Comparison of ENCODE assay signal across 8 cellular contexts in genomic region chr6:137261393-137262154, GRCh38. TPM values are rescaled to one million over a fixed set of nuclear protein-coding genes. Genes with fewer than 3 reads are reported as not detected.
DNase-seq lines count a peak whose midpoint lies in the region; ATAC-seq and TF ChIP-seq lines count a peak whose summit lies in the region.

No MANE protein-coding gene starts in this region.

- H3K4me3 ChIP-seq in foreskin fibroblast (ENCODE audit: low read depth in 1 of 2, low read length in 2 of 2): no peak overlapping the region
- H3K4me3 ChIP-seq in upper lobe of right lung: no peak overlapping the region

- H3K4me1 Mint-ChIP-seq in activated CD4-positive, alpha-beta T cell treated with anti-CD3 and anti-CD28 coated beads for 36 hours: peaks cover 7% of the 10 kb centered on the region

- DNase-seq in activated CD4-positive, alpha-beta T cell treated with anti-CD3 and anti-CD28 coated beads for 36 hours: no peak
- DNase-seq in activated CD4-positive, alpha-beta T cell treated with anti-CD3 and anti-CD28 coated beads, Interleukin-2, amount 50 U/mL, for 4 hours: no peak
- peak; percentile 28 for DNase-seq in NOMO-1 treated with dmso at 0.1 percent for 144 hours (lab: John Stamatoyannopoulos, UW; ENCODE audit: unreplicated experiment)
- DNase-seq in foreskin fibroblast: peak; percentile 23 to 75
- DNase-seq in upper lobe of right lung: no peak
- DNase-seq in stimulated activated CD4-positive, alpha-beta T cell treated with anti-CD3 and anti-CD28 coated beads, Interleukin-4, amount 100 ng/mL, for 4 hours: no peak
- DNase-seq in ACHN: no peak
- no peak for DNase-seq in stimulated activated CD4-positive, alpha-beta T cell treated with anti-CD3 and anti-CD28 coated beads, Interleukin-15, amount 100 ng/mL, for 24 hours

- H3K27ac ChIP-seq in upper lobe of right lung: peak overlapping the region; percentile 20

- TF ChIP-seq CTCF in foreskin fibroblast (IDR thresholded peaks at IDR 0.05; ENCODE audit: low read depth, low read length) (no peak), upper lobe of right lung (IDR thresholded peaks at IDR 0.05) (no peak)

- POLR2A ChIA-PET in activated CD4-positive, alpha-beta T cell treated with anti-CD3 and anti-CD28 coated beads for 36 hours (lab: Charles Lee): no interaction called here

- H3K4me1 ChIP-seq in upper lobe of right lung: peaks cover 35% of the 10 kb centered on the region

- no peaks in the 10 kb centered on the region for H3K9me3 ChIP-seq in upper lobe of right lung

- peaks cover 8% of the 10 kb centered on the region for H3K27me3 Mint-ChIP-seq in activated CD4-positive, alpha-beta T cell treated with anti-CD3 and anti-CD28 coated beads for 36 hours

- no peaks in the 10 kb centered on the region for H3K9me3 Mint-ChIP-seq in activated CD4-positive, alpha-beta T cell treated with anti-CD3 and anti-CD28 coated beads for 36 hours (ENCODE audit: low read depth)

- intact Hi-C loops in activated CD4-positive, alpha-beta T cell treated with anti-CD3 and anti-CD28 coated beads for 36 hours (cut with DNase I, micrococcal nuclease): no loop called here
- intact Hi-C loops in upper lobe of right lung (cut with DNase I): no loop called here

- in situ Hi-C loops in ACHN (cut with HindIII; ENCODE audit: low pct_ligation_motif_present, low pct_unique_long_range_greater_than_20kb, low sequenced_read_pairs): no loop called here

- no peaks in the 10 kb centered on the region for H3K27me3 ChIP-seq in upper lobe of right lung

- CTCF ChIA-PET in activated CD4-positive, alpha-beta T cell treated with anti-CD3 and anti-CD28 coated beads for 36 hours (lab: Charles Lee): interaction anchor here (0.6 to 2.3 kb wide), 3 partner anchors 14 to 382 kb away, joined by 3 to 5 read pairs (median 3); no protein-coding TSS in a partner anchor

- ATAC-seq in activated CD4-positive, alpha-beta T cell treated with anti-CD3 and anti-CD28 coated beads for 36 hours: peak; percentile 36
- ATAC-seq in upper lobe of right lung: peak; percentile 66

- H3K27ac Mint-ChIP-seq in activated CD4-positive, alpha-beta T cell treated with anti-CD3 and anti-CD28 coated beads for 36 hours: no peak overlapping the region

- H3K36me3 ChIP-seq in upper lobe of right lung: no peaks in the 10 kb centered on the region

- H3K36me3 Mint-ChIP-seq in activated CD4-positive, alpha-beta T cell treated with anti-CD3 and anti-CD28 coated beads for 36 hours (ENCODE audit: low read depth): no peaks in the 10 kb centered on the region

- no peak overlapping the region for H3K4me3 Mint-ChIP-seq in activated CD4-positive, alpha-beta T cell treated with anti-CD3 and anti-CD28 coated beads for 36 hours

RNA-seq across cellular contexts. Expression of gene IFNGR1, which starts 42.4 kb away (rescaled TPM):
- 10 to 100 TPM; 19.3 to 20.8 TPM for total RNA-seq in activated CD4-positive, alpha-beta T cell treated with anti-CD3 and anti-CD28 coated beads for 36 hours
- 239 TPM for total RNA-seq in upper lobe of right lung

Comparison
In these comparisons a context has a peak if more than half of its experiments do, and no peak if none do; other contexts are left out.
1. DNase-seq: peak in NOMO-1 treated with dmso at 0.1 percent for 144 hours (single experiment) and foreskin fibroblast (2 of 2); none in activated CD4-positive, alpha-beta T cell treated with anti-CD3 and anti-CD28 coated beads for 36 hours (single experiment), activated CD4-positive, alpha-beta T cell treated with anti-CD3 and anti-CD28 coated beads, Interleukin-2, amount 50 U/mL, for 4 hours (0 of 2), upper lobe of right lung (single experiment), stimulated activated CD4-positive, alpha-beta T cell treated with anti-CD3 and anti-CD28 coated beads, Interleukin-4, amount 100 ng/mL, for 4 hours (0 of 2), ACHN (single experiment) and stimulated activated CD4-positive, alpha-beta T cell treated with anti-CD3 and anti-CD28 coated beads, Interleukin-15, amount 100 ng/mL, for 24 hours (single experiment).
2. RNA of gene IFNGR1, which starts 42.4 kb away (total RNA-seq): 239 TPM in upper lobe of right lung (single experiment); 19.3 to 20.8 TPM in activated CD4-positive, alpha-beta T cell treated with anti-CD3 and anti-CD28 coated beads for 36 hours; every median in the first group is over 10 times any median in the second.